ENCODE assay signal across 20 cellular contexts in genomic region chr5:50807661-50808060, GRCh38.
DNase-seq lines count a peak whose midpoint lies in the region; ATAC-seq and TF ChIP-seq lines count a peak whose summit lies in the region.
"Had no signal": no experiment of that assay in that cellular context is flagged by ENCODE, and none has a peak within 500 bp of the region (broad histone marks: within the 10 kb centered on the region; RNA-seq: fewer than 3 reads in every experiment).

No MANE protein-coding gene starts in this region.

- peaks cover 26 to 31% of the 10 kb centered on the region in 2 donors for H3K4me1 Mint-ChIP-seq in natural killer cell treated with Interleukin-12 subunit alpha and Interleukin-12 subunit beta and Interleukin-15 and Interleukin-18, amount 100 ng/mL, for 72 hours (ENCODE audit: low read depth in 2 of 2)

- peaks cover 12% of the 10 kb centered on the region for H3K4me1 ChIP-seq in foreskin keratinocyte
- H3K4me1 ChIP-seq: lower lobe of right lung had no signal

- H3K27ac ChIP-seq in brain microvascular endothelial cell, result no peak overlapping the region
- H3K27ac ChIP-seq in foreskin keratinocyte, result peak overlapping the region; percentile 77
- H3K27ac ChIP-seq: 22Rv1, HL-60, KMS-11, lower lobe of right lung had no signal

- in situ Hi-C loops in brain microvascular endothelial cell (cut with HindIII; ENCODE audit: low pct_ligation_motif_present, low sequenced_read_pairs), result no loop called here

- H3K27me3 ChIP-seq in brain microvascular endothelial cell (replicated peaks) (no peaks in the 10 kb centered on the region), foreskin keratinocyte (no peaks in the 10 kb centered on the region)

- no peaks in the 10 kb centered on the region for H3K27me3 Mint-ChIP-seq in natural killer cell treated with Interleukin-12 subunit alpha and Interleukin-12 subunit beta and Interleukin-15 and Interleukin-18, amount 100 ng/mL, for 72 hours
- H3K27me3 Mint-ChIP-seq: CD4-positive, CD25-positive, alpha-beta regulatory T cell; progenitor cell of endocrine pancreas; stimulated activated naive CD8-positive, alpha-beta T cell treated with anti-CD3 and anti-CD28 coated beads, Interleukin-15, Interleukin-2, amounts not matched to agents 100 ng/mL and 50 ng/mL, for 24 hours had no signal

- peaks cover 37% of the 10 kb centered on the region for H3K36me3 Mint-ChIP-seq in natural killer cell treated with Interleukin-12 subunit alpha and Interleukin-12 subunit beta and Interleukin-15 and Interleukin-18, amount 100 ng/mL, for 72 hours

- no peaks in the 10 kb centered on the region for H3K36me3 ChIP-seq in brain microvascular endothelial cell (replicated peaks)
- H3K36me3 ChIP-seq: lower lobe of right lung had no signal

- TF ChIP-seq CTCF in brain microvascular endothelial cell (IDR thresholded peaks at IDR 0.05; ENCODE audit: low read depth, low read length, missing control alignments) (no peak), foreskin keratinocyte (conservative IDR thresholded peaks at IDR 0.05) (no peak)

- DNase-seq in DMS53 (lab: John Stamatoyannopoulos, UW), result peak; percentile 14
- no peak for DNase-seq in DMS53 treated with DMSO at 0.1 percent for 48 hours (lab: John Stamatoyannopoulos, UW; ENCODE audit: unreplicated experiment)
- peak; percentile 22 for DNase-seq in brain microvascular endothelial cell
- peak; percentile 94 to 97 for DNase-seq in foreskin keratinocyte
- DNase-seq in natural killer cell treated with Interleukin-12 subunit alpha and Interleukin-12 subunit beta and Interleukin-15 and Interleukin-18, amount 100 ng/mL, for 72 hours (ENCODE audit: low spot score), result no peak
- DNase-seq in NCI-H2196 (lab: John Stamatoyannopoulos, UW; ENCODE audit: unreplicated experiment), result no peak
- DNase-seq in SK-N-DZ (ENCODE audit: low spot score), result no peak
- DNase-seq: activated CD4-positive, CD25-positive, alpha-beta regulatory T cell; CD4-positive, CD25-positive, alpha-beta regulatory T cell; lower lobe of right lung; NCI-H1092 treated with DMSO at 0.1 percent for 48 hours; nephron progenitor cell; SHP77 had no signal

- H3K4me3 Mint-ChIP-seq in natural killer cell treated with Interleukin-12 subunit alpha and Interleukin-12 subunit beta and Interleukin-15 and Interleukin-18, amount 100 ng/mL, for 72 hours, result no peak overlapping the region
- H3K4me3 Mint-ChIP-seq: activated T-helper 1 cell treated with anti-CD3 and anti-CD28 coated beads, Interleukin-12 subunit alpha, Interleukin-12 subunit beta, Interleukin-2, Interleukin-4 antibody, amounts not matched to agents 30 ng/mL and 10 ng/mL and 1 ng/mL, durations not matched to agents 14 hours and 24 hours and 36 hours; CD4-positive, CD25-positive, alpha-beta regulatory T cell; nephron progenitor cell; stimulated activated naive CD8-positive, alpha-beta T cell treated with anti-CD3 and anti-CD28 coated beads, Interleukin-15, Interleukin-2, amounts not matched to agents 100 ng/mL and 50 ng/mL, for 24 hours had no signal

- ATAC-seq in foreskin keratinocyte (peak; percentile 98), HG03439 (IDR thresholded peaks at IDR 0.05; ENCODE audit: unreplicated experiment) (no peak)
- ATAC-seq in natural killer cell treated with Interleukin-12 subunit alpha and Interleukin-12 subunit beta and Interleukin-15 and Interleukin-18, amount 100 ng/mL, for 72 hours, result no peak
- ATAC-seq: lower lobe of right lung had no signal

- H3K4me3 ChIP-seq in brain microvascular endothelial cell (ENCODE audit: low read depth, low read length), result no peak overlapping the region
- H3K4me3 ChIP-seq: lower lobe of right lung had no signal

- peaks cover 8% of the 10 kb centered on the region for H3K9me3 Mint-ChIP-seq in natural killer cell treated with Interleukin-12 subunit alpha and Interleukin-12 subunit beta and Interleukin-15 and Interleukin-18, amount 100 ng/mL, for 72 hours

- H3K27ac Mint-ChIP-seq in natural killer cell treated with Interleukin-12 subunit alpha and Interleukin-12 subunit beta and Interleukin-15 and Interleukin-18, amount 100 ng/mL, for 72 hours, result peak overlapping the region; percentile 20 to 31
- H3K27ac Mint-ChIP-seq: activated T-helper 1 cell treated with anti-CD3 and anti-CD28 coated beads, Interleukin-12 subunit alpha, Interleukin-12 subunit beta, Interleukin-2, Interleukin-4 antibody, amounts not matched to agents 30 ng/mL and 10 ng/mL and 1 ng/mL, durations not matched to agents 14 hours and 24 hours and 36 hours; progenitor cell of endocrine pancreas had no signal

Comparison
In these comparisons a context has a peak if more than half of its experiments do, and no peak if none do; other contexts are left out.
1. DNase-seq: peak in DMS53 (single experiment), brain microvascular endothelial cell (single experiment) and foreskin keratinocyte (2 of 2); none in DMS53 treated with DMSO at 0.1 percent for 48 hours (single experiment), natural killer cell treated with Interleukin-12 subunit alpha and Interleukin-12 subunit beta and Interleukin-15 and Interleukin-18, amount 100 ng/mL, for 72 hours (single experiment), NCI-H2196 (single experiment) and SK-N-DZ (single experiment).